14 cellular contexts compared by ENCODE assay signal in the genomic region with DNA sequence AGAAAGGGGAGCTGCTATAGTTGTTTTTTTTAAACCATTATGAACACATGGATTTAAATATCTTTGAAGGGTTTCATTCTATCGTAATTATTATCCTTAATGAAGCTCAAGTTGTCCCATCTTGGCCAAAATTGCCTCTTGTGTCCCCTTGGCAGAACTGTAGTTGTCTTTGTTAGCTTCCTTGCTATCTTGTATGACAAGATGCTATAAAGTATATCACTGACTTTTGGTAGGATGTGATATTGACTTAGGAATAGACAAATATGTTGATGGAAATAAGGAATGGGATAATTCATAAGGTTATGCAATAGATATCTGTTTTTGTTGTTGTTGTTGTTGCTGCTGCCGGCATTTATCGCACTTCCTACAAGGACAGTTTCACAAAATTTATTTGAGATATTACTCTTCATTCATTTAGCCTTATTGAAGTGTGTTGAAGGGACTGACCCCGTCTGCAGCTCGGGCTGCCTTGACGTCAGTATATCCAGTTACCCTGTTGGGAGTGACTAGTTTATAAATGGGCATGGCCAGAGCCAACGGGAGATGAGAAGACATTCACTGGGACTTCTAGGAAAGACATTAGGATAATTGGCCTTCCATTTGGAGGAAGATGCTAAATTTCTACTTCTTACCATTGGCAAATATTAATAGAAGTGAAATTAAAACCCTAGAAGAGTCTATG.
"Had no signal": no experiment of that assay in that cellular context is flagged by ENCODE, and none has a peak within 500 bp of the region (broad histone marks: within the 10 kb centered on the region; RNA-seq: fewer than 3 reads in every experiment).

No MANE protein-coding gene starts in this region.

- H3K36me3 ChIP-seq: gastrocnemius medialis, ovary, sigmoid colon had no signal

- DNase-seq: activated naive CD4-positive, alpha-beta T cell; activated naive CD8-positive, alpha-beta T cell treated with anti-CD3 and anti-CD28 coated beads, Interleukin-2, amount 10 ng/mL, durations not matched to agents 7 days and 5 days; cerebellar nuclear complex; effector memory CD8-positive, alpha-beta T cell; gastrocnemius medialis; ovary; sigmoid colon; stimulated activated CD4-positive, alpha-beta T cell treated with anti-CD3 and anti-CD28 coated beads, Interleukin-2, amount 100 ng/mL, for 24 hours had no signal

- H3K9me3 ChIP-seq: gastrocnemius medialis, ovary, sigmoid colon had no signal

- H3K27ac ChIP-seq: gastrocnemius medialis, ovary, sigmoid colon had no signal

- H3K27me3 ChIP-seq: gastrocnemius medialis, ovary, sigmoid colon had no signal

- H3K27me3 Mint-ChIP-seq: activated naive CD8-positive, alpha-beta T cell treated with anti-CD3 and anti-CD28 coated beads, Interleukin-2, amount 10 ng/mL, durations not matched to agents 7 days and 5 days; dendritic cell treated with granulocyte-macrophage colony-stimulating factor and Interleukin-4, amounts not matched to agents 40 ng/mL and 50 ng/mL, for 4 days; effector memory CD8-positive, alpha-beta T cell had no signal

- H3K9me3 Mint-ChIP-seq: activated naive CD8-positive, alpha-beta T cell treated with anti-CD3 and anti-CD28 coated beads, Interleukin-2, amount 10 ng/mL, durations not matched to agents 7 days and 5 days; dendritic cell treated with granulocyte-macrophage colony-stimulating factor and Interleukin-4, amounts not matched to agents 40 ng/mL and 50 ng/mL, for 4 days; effector memory CD8-positive, alpha-beta T cell; neural crest cell had no signal

- H3K4me3 Mint-ChIP-seq: activated naive CD8-positive, alpha-beta T cell treated with anti-CD3 and anti-CD28 coated beads, Interleukin-2, amount 10 ng/mL, durations not matched to agents 7 days and 5 days; activated T-helper 1 cell treated with anti-CD3 and anti-CD28 coated beads, Interleukin-12 subunit alpha, Interleukin-12 subunit beta, Interleukin-2, Interleukin-4 antibody, amounts not matched to agents 30 ng/mL and 10 ng/mL and 1 ng/mL, durations not matched to agents 14 hours and 24 hours and 36 hours; dendritic cell treated with granulocyte-macrophage colony-stimulating factor and Interleukin-4, amounts not matched to agents 40 ng/mL and 50 ng/mL, for 4 days; effector memory CD8-positive, alpha-beta T cell; neural crest cell; T-helper 2 cell treated with Interferon-gamma antibody and Interleukin-4, amounts not matched to agents 5 μg/mL and 100 μg/mL, for 36 hours had no signal

- H3K4me3 ChIP-seq: gastrocnemius medialis, ovary, sigmoid colon had no signal

- ATAC-seq: effector memory CD8-positive, alpha-beta T cell; gastrocnemius medialis; left lobe of liver had no signal

- H3K27ac Mint-ChIP-seq: activated naive CD8-positive, alpha-beta T cell treated with anti-CD3 and anti-CD28 coated beads, Interleukin-2, amount 10 ng/mL, durations not matched to agents 7 days and 5 days; activated T-helper 1 cell treated with anti-CD3 and anti-CD28 coated beads, Interleukin-12 subunit alpha, Interleukin-12 subunit beta, Interleukin-2, Interleukin-4 antibody, amounts not matched to agents 30 ng/mL and 10 ng/mL and 1 ng/mL, durations not matched to agents 14 hours and 24 hours and 36 hours; dendritic cell treated with granulocyte-macrophage colony-stimulating factor and Interleukin-4, amounts not matched to agents 40 ng/mL and 50 ng/mL, for 4 days; effector memory CD8-positive, alpha-beta T cell; T-helper 2 cell treated with Interferon-gamma antibody and Interleukin-4, amounts not matched to agents 5 μg/mL and 100 μg/mL, for 36 hours had no signal

- FAIRE-seq: keratinocyte had no signal

- H3K4me1 ChIP-seq: gastrocnemius medialis, sigmoid colon had no signal
